Comparison of ENCODE assay signal across 1 cellular context in the genomic region with DNA sequence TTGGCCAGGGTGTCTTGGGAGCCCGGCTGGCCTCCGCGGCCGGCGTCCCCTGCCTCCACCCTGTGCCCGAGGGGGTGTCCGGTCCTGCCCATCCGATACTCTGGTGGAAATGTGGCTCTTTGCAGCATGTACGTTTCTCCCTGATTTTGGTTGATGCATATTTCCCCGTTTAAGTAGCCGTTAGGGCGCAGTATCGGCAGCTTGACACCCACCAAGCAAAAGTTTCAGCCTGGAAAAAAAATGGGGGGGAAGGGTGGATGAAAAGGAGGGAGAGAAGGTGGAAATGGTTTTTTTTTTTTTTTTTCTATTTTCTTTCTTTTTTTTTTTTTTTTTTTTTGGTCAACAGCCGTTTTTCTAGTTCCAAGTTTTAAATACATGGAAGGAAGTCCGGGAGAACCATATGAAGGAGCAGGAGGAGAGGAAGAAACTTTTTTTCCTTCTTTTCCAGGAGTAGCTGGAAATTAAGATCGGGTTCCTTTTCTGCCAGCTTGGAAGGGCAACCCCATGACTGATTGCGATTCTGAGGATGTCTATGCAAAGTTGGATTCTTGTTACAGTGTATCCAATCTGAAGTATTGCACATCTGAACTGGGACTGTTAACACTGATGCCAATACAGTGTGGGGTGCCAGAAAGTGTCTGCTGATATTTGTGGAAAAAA.
TF ChIP-seq lines count a peak whose summit lies in the region.

No MANE protein-coding gene starts in this region.

TF ChIP-seq in K562, 482 proteins besides CTCF, POLR2A, EP300 and RAD21 (continued from another document):
- no peak for TF ChIP-seq SAFB (IDR thresholded peaks at IDR 0.05; ENCODE audit: borderline replicate concordance, low read depth, low read length)
- TF ChIP-seq LCOR (CRISPR knock-in tag; IDR thresholded peaks at IDR 0.05) = no peak
- no peak for TF ChIP-seq MED1 (CRISPR knock-in tag; IDR thresholded peaks at IDR 0.05; ENCODE audit: borderline replicate concordance)
- no peak for TF ChIP-seq ZFP36 (IDR thresholded peaks at IDR 0.05; ENCODE audit: low read depth, low read length, partially characterized antibody)
- no peak for TF ChIP-seq POLR3G (IDR thresholded peaks at IDR 0.05; ENCODE audit: extremely low read depth, insufficient read length, insufficient replicate concordance)
